18 cellular contexts compared by ENCODE assay signal in the genomic region with DNA sequence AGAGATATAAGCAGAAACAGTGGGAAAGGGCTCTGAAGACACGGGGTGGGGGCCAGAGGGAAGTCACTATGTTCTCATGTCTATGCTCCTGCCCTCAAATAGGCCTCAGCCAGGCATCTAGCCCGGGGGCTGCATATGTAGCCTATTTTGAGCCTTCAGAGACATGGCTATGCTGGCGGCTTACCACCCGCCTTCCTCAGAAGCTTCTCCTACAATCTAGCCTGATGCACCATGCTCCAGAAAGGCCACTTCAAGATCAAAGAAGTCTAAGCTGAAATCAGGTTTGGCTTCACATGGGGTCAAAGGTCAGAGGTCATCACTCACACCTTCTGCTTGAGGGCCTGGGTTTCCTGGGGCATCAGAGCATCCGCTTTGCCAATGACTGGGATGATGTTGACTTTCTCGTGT. TPM values are rescaled to one million over a fixed set of nuclear protein-coding genes. Genes with fewer than 3 reads are reported as not detected.
DNase-seq lines count a peak whose midpoint lies in the region; ATAC-seq and TF ChIP-seq lines count a peak whose summit lies in the region.
"Had no signal": no experiment of that assay in that cellular context is flagged by ENCODE, and none has a peak within 500 bp of the region (broad histone marks: within the 10 kb centered on the region; RNA-seq: fewer than 3 reads in every experiment).

No MANE protein-coding gene starts in this region.

- no peak overlapping the region for H3K4me3 ChIP-seq in left ventricle myocardium inferior
- H3K4me3 ChIP-seq: gastrocnemius medialis, suprapubic skin had no signal

- peaks cover 41% of the 10 kb centered on the region for H3K4me1 Mint-ChIP-seq in T-helper 2 cell treated with Interferon-gamma antibody and Interleukin-4, amounts not matched to agents 5 μg/mL and 100 μg/mL, for 36 hours (ENCODE audit: low read depth)
- H3K4me1 Mint-ChIP-seq in immature natural killer cell = peaks cover 67 to 68% of the 10 kb centered on the region in 2 donors
- peaks cover 77% of the 10 kb centered on the region for H3K4me1 Mint-ChIP-seq in stimulated activated naive CD8-positive, alpha-beta T cell treated with anti-CD3 and anti-CD28 coated beads, Interleukin-15, amount 100 ng/mL, for 72 hours

- peak overlapping the region; percentile 92 for H3K4me3 Mint-ChIP-seq in T-helper 2 cell treated with Interferon-gamma antibody and Interleukin-4, amounts not matched to agents 5 μg/mL and 100 μg/mL, for 36 hours
- H3K4me3 Mint-ChIP-seq in immature natural killer cell = peak overlapping the region; percentile 56 to 93 (median 64)
- peak overlapping the region; percentile 89 to 91 for H3K4me3 Mint-ChIP-seq in stimulated activated naive CD8-positive, alpha-beta T cell treated with anti-CD3 and anti-CD28 coated beads, Interleukin-15, amount 100 ng/mL, for 72 hours

- H3K9me3 Mint-ChIP-seq in T-helper 2 cell treated with Interferon-gamma antibody and Interleukin-4, amounts not matched to agents 5 μg/mL and 100 μg/mL, for 36 hours = no peaks in the 10 kb centered on the region
- no peaks in the 10 kb centered on the region for H3K9me3 Mint-ChIP-seq in immature natural killer cell
- H3K9me3 Mint-ChIP-seq in stimulated activated naive CD8-positive, alpha-beta T cell treated with anti-CD3 and anti-CD28 coated beads, Interleukin-15, amount 100 ng/mL, for 72 hours = no peaks in the 10 kb centered on the region

- no peak for TF ChIP-seq CTCF in left ventricle myocardium inferior (IDR thresholded peaks at IDR 0.05; ENCODE audit: borderline replicate concordance)

- no peaks in the 10 kb centered on the region for H3K27me3 Mint-ChIP-seq in T-helper 2 cell treated with Interferon-gamma antibody and Interleukin-4, amounts not matched to agents 5 μg/mL and 100 μg/mL, for 36 hours (ENCODE audit: low read depth)
- H3K27me3 Mint-ChIP-seq in immature natural killer cell (ENCODE audit: low read depth in 3 of 3) = peaks cover 10 to 24% (median 21%) of the 10 kb centered on the region in 3 donors
- H3K27me3 Mint-ChIP-seq in stimulated activated naive CD8-positive, alpha-beta T cell treated with anti-CD3 and anti-CD28 coated beads, Interleukin-15, amount 100 ng/mL, for 72 hours = no peaks in the 10 kb centered on the region

- no peak overlapping the region for H3K27ac ChIP-seq in left ventricle myocardium inferior (replicated peaks)
- H3K27ac ChIP-seq: HL-60, parathyroid adenoma, suprapubic skin had no signal

- no peaks in the 10 kb centered on the region for H3K9me3 ChIP-seq in left ventricle myocardium inferior (replicated peaks)
- H3K9me3 ChIP-seq: gastrocnemius medialis, suprapubic skin had no signal

- ATAC-seq in left ventricle myocardium superior = no peak
- ATAC-seq in stimulated activated naive CD8-positive, alpha-beta T cell treated with anti-CD3 and anti-CD28 coated beads, Interleukin-15, amount 100 ng/mL, for 72 hours = no peak
- no peak for ATAC-seq in HG03442 (IDR thresholded peaks at IDR 0.05; ENCODE audit: unreplicated experiment)
- no peak for ATAC-seq in HG03108 (IDR thresholded peaks at IDR 0.05; ENCODE audit: unreplicated experiment)
- ATAC-seq: gastrocnemius medialis, HCT116 had no signal

- no peaks in the 10 kb centered on the region for H3K27me3 ChIP-seq in left ventricle myocardium inferior (ENCODE audit: low read depth)
- H3K27me3 ChIP-seq: gastrocnemius medialis, suprapubic skin had no signal

- H3K27ac Mint-ChIP-seq in T-helper 2 cell treated with Interferon-gamma antibody and Interleukin-4, amounts not matched to agents 5 μg/mL and 100 μg/mL, for 36 hours = peak overlapping the region; percentile 87
- peak overlapping the region; percentile 87 to 100 (median 99) for H3K27ac Mint-ChIP-seq in immature natural killer cell
- no peak overlapping the region for H3K27ac Mint-ChIP-seq in stimulated activated naive CD8-positive, alpha-beta T cell treated with anti-CD3 and anti-CD28 coated beads, Interleukin-15, amount 100 ng/mL, for 72 hours

- H3K4me1 ChIP-seq in left ventricle myocardium inferior = peaks cover 20% of the 10 kb centered on the region

- intact Hi-C loops in left ventricle myocardium superior (cut with micrococcal nuclease) (no loop called here), left ventricle myocardium inferior (cut with micrococcal nuclease) (no loop called here)

- H3K36me3 ChIP-seq in left ventricle myocardium inferior = no peaks in the 10 kb centered on the region
- H3K36me3 ChIP-seq: gastrocnemius medialis, suprapubic skin had no signal

- DNase-seq in left ventricle myocardium superior = peak; percentile 29
- DNase-seq in left ventricle myocardium inferior = no peak
- no peak for DNase-seq in T-helper 2 cell treated with Interferon-gamma antibody and Interleukin-4, amounts not matched to agents 5 μg/mL and 100 μg/mL, for 36 hours (ENCODE audit: low spot score)
- no peak for DNase-seq in immature natural killer cell
- DNase-seq in stimulated activated naive CD8-positive, alpha-beta T cell treated with anti-CD3 and anti-CD28 coated beads, Interleukin-15, amount 100 ng/mL, for 72 hours = no peak
- no peak for DNase-seq in cortex of kidney (lab: John Stamatoyannopoulos, UW)
- DNase-seq: DMS79 treated with DMSO at 0.1 percent for 48 hours, gastrocnemius medialis, mesenchymal stem cell, NCI-H187, NCI-H748 treated with DMSO at 0.1 percent for 48 hours had no signal

- peaks cover 29% of the 10 kb centered on the region for H3K36me3 Mint-ChIP-seq in T-helper 2 cell treated with Interferon-gamma antibody and Interleukin-4, amounts not matched to agents 5 μg/mL and 100 μg/mL, for 36 hours (ENCODE audit: low read depth)
- H3K36me3 Mint-ChIP-seq in immature natural killer cell = peaks cover 3 to 4% (median 4%) of the 10 kb centered on the region in 3 donors

RNA-seq across cellular contexts. Expression of a gene that starts 1.6 kb away (rescaled TPM):
- total RNA-seq in left ventricle myocardium superior (2.5 TPM), left ventricle myocardium inferior (1.3 TPM)
- 100 to 1,000 TPM; 155 to 213 (median 161) TPM for polyA plus RNA-seq in immature natural killer cell

RNA-seq across cellular contexts. Expression of a gene that starts 6.2 kb away (rescaled TPM):
- total RNA-seq in left ventricle myocardium superior (not detected), left ventricle myocardium inferior (not detected)
- 10 to 100 TPM; 10.9 to 22.2 (median 18.7) TPM for polyA plus RNA-seq in immature natural killer cell
- total RNA-seq: suprapubic skin had no signal
- polyA plus RNA-seq: endothelial cell of umbilical vein had no signal

RNA-seq across cellular contexts. Expression of a gene that starts 10.5 kb away (rescaled TPM):
- total RNA-seq in left ventricle myocardium superior (26.4 TPM), left ventricle myocardium inferior (23.3 TPM)
- 10 to 100 TPM in 2 of 3 donors, 1 to 10 TPM in 1; 9.5 to 18.5 (median 10.1) TPM for polyA plus RNA-seq in immature natural killer cell

RNA-seq across cellular contexts. Expression of a gene that starts 14.4 kb away (rescaled TPM):
- total RNA-seq in left ventricle myocardium superior (5.2 TPM), left ventricle myocardium inferior (5.0 TPM)
- polyA plus RNA-seq in immature natural killer cell = 1 to 10 TPM; 4.2 to 9.3 (median 5.7) TPM

RNA-seq across cellular contexts. Expression of a gene that starts 25.7 kb away (rescaled TPM):
- total RNA-seq in left ventricle myocardium superior (29.3 TPM), left ventricle myocardium inferior (29.8 TPM)
- 10 to 100 TPM; 39.9 to 54.3 (median 42.9) TPM for polyA plus RNA-seq in immature natural killer cell

Comparison
In these comparisons a context has a peak if more than half of its experiments do, and no peak if none do; other contexts are left out.
1. H3K27ac Mint-ChIP-seq: peak in T-helper 2 cell treated with Interferon-gamma antibody and Interleukin-4, amounts not matched to agents 5 μg/mL and 100 μg/mL, for 36 hours (single experiment) and immature natural killer cell (6 of 6); none in stimulated activated naive CD8-positive, alpha-beta T cell treated with anti-CD3 and anti-CD28 coated beads, Interleukin-15, amount 100 ng/mL, for 72 hours (0 of 2).
2. Peak in every context shown above with its lines, with median percentiles within 50 percentile points of each other: H3K4me3 Mint-ChIP-seq.